ENCODE assay signal across 25 cellular contexts in the genomic region with DNA sequence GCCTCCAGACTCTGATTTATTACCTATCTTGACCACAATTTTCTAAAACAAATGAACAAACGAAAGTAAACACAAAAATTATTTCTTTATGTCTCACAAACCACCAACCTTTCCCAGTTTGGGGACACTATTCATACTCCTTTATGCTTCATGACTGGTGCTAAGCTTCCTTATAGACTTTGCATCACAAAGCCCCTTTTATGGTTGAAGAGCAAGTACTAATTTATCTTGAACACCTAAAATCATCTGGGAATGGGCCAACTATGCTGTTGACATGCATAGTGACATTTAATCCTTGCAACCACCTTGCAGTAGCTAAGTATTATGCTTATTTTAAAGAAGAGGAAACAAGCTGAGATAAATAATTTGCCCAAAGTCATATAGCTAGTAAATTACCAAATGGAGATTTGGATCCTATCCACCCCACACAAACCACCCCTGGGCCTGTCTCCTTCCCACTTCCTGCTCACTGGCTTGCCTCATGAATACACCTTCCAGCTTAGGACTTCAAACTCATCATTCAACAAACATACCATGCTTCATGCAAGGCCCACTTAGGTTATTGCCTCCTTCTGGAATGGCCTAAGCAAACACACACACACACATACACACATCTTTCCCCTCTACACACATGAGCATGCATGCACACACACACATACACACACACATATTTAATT.
DNase-seq lines count a peak whose midpoint lies in the region; ATAC-seq, FAIRE-seq and TF ChIP-seq lines count a peak whose summit lies in the region.
"Had no signal": no experiment of that assay in that cellular context is flagged by ENCODE, and none has a peak within 500 bp of the region (broad histone marks: within the 10 kb centered on the region; RNA-seq: fewer than 3 reads in every experiment).

No MANE protein-coding gene starts in this region.

- TF ChIP-seq EP300 in HepG2 (IDR thresholded peaks at IDR 0.05; ENCODE audit: low read depth in 2 of 2, low read length in 2 of 2) (no peak), HepG2 (CRISPR knock-in tag; IDR thresholded peaks at IDR 0.05; ENCODE audit: borderline replicate concordance) (no peak)

- CTCF ChIA-PET in HepG2 (lab: Yijun Ruan, JAX; ENCODE audit: low intra/inter-chr PET ratio, low total read pairs), result no interaction called here

- H3K9ac ChIP-seq in HepG2 (ENCODE audit: insufficient read depth, low read depth, low read length) (no peak overlapping the region), colonic mucosa (ENCODE audit: low read depth in 2 of 2, low read length in 2 of 2) (no peak overlapping the region)

- H3K27ac ChIP-seq in HepG2 (ENCODE audit: extremely low read length, insufficient read depth, low read length), result no peak overlapping the region
- no peak overlapping the region for H3K27ac ChIP-seq in right lobe of liver
- H3K27ac ChIP-seq in colonic mucosa, result no peak overlapping the region
- H3K27ac ChIP-seq: brain microvascular endothelial cell, C4-2B, neutrophil, sigmoid colon had no signal

- DNase-seq in HepG2 (ENCODE audit: low spot score) (peak; percentile 36), right lobe of liver (no peak), NCI-H2029 treated with DMSO at 0.1 percent for 48 hours (lab: John Stamatoyannopoulos, UW) (peak; percentile 98), RPMI7951 (ENCODE audit: low read depth) (peak; percentile 73), colonic mucosa (no peak), NCI-H1694 treated with DMSO at 0.1 percent for 48 hours (lab: John Stamatoyannopoulos, UW) (no peak)
- DNase-seq: activated CD4-positive, alpha-beta T cell treated with anti-CD3 and anti-CD28 coated beads for 4 hours; activated CD8-positive, alpha-beta memory T cell treated with anti-CD3 and anti-CD28 coated beads for 24 hours; activated T-cell treated with anti-CD3 and anti-CD28 coated beads, Interleukin-2, amount 50 U/mL, for 24 hours; brain microvascular endothelial cell; left ventricle myocardium superior; naive B cell; NCI-H146; NCI-H510A; NK-92 treated with Interleukin-12 subunit alpha and Interleukin-12 subunit beta, amount 100 ng/mL, for 24 hours; SHP77; sigmoid colon; stimulated activated CD4-positive, alpha-beta T cell treated with anti-CD3 and anti-CD28 coated beads, Interleukin-4, amount 100 ng/mL, for 24 hours; substantia nigra had no signal

- 61% methylated on average over 1 of the region's 1 CpG for WGBS in HepG2 (ENCODE audit: low lambda C conversion rate)
- 67% methylated on average over 1 of the region's 1 CpG for WGBS in right lobe of liver (ENCODE audit: insufficient coverage, low coverage, low lambda C conversion rate, missing lambda C conversion rate)

- H3K9me3 ChIP-seq in HepG2 (ENCODE audit: low read length) (no peaks in the 10 kb centered on the region), right lobe of liver (no peaks in the 10 kb centered on the region), colonic mucosa (no peaks in the 10 kb centered on the region)
- H3K9me3 ChIP-seq: neutrophil, sigmoid colon had no signal

- TF ChIP-seq POLR2A in HepG2 (IDR thresholded peaks at IDR 0.05; ENCODE audit: insufficient read depth in 1 of 2, low read depth in 2 of 2, low read length in 2 of 2) (no peak), right lobe of liver (IDR thresholded peaks at IDR 0.05) (no peak)

- in situ Hi-C loops in HepG2 (cut with HindIII; ENCODE audit: extremely low pct_ligation_motif_present, low pct_unique_long_range_greater_than_20kb), result no loop called here

- no peaks in the 10 kb centered on the region for H3K27me3 ChIP-seq in HepG2 (ENCODE audit: control insufficient read depth in 1 of 2, insufficient read depth in 2 of 2, low read length in 2 of 2)
- H3K27me3 ChIP-seq in right lobe of liver, result no peaks in the 10 kb centered on the region
- H3K27me3 ChIP-seq in colonic mucosa, result no peaks in the 10 kb centered on the region
- H3K27me3 ChIP-seq: brain microvascular endothelial cell, neutrophil, sigmoid colon had no signal

- H3K36me3 ChIP-seq in HepG2 (replicated peaks in 1 of 2; ENCODE audit: control insufficient read depth in 1 of 2, insufficient read depth in 2 of 2, low read length in 2 of 2) (no peaks in the 10 kb centered on the region), right lobe of liver (no peaks in the 10 kb centered on the region), colonic mucosa (no peaks in the 10 kb centered on the region)
- H3K36me3 ChIP-seq: brain microvascular endothelial cell, neutrophil, sigmoid colon had no signal

- TF ChIP-seq CTCF in HepG2 (CRISPR knock-in tag; IDR thresholded peaks at IDR 0.05), result no peak
- no peak for TF ChIP-seq CTCF in right lobe of liver (IDR thresholded peaks at IDR 0.05)
- no peak for TF ChIP-seq CTCF in colonic mucosa (IDR thresholded peaks at IDR 0.05)

- intact Hi-C loops in HepG2 (cut with micrococcal nuclease; ENCODE audit: unreplicated experiment) (no loop called here), right lobe of liver (cut with DNase I) (no loop called here), colonic mucosa (cut with DNase I) (no loop called here)

- POLR2A ChIA-PET in HepG2 (lab: Yijun Ruan, JAX), result no interaction called here

- H3K4me1 ChIP-seq in HepG2 (ENCODE audit: insufficient read depth, low read length) (peaks cover 25% of the 10 kb centered on the region), right lobe of liver (no peaks in the 10 kb centered on the region), colonic mucosa (no peaks in the 10 kb centered on the region)
- H3K4me1 ChIP-seq: sigmoid colon had no signal

- H3K4me2 ChIP-seq in HepG2 (ENCODE audit: low read depth, low read length), result no peak overlapping the region

- no TSS peak for BruUV-seq in HepG2 (replicated peaks; lab: Mats Ljungman, UMichigan)

- H3K4me3 ChIP-seq in HepG2 (replicated peaks in 1 of 3; ENCODE audit: insufficient read depth in 1 of 3, low read depth in 2 of 3, low read length in 3 of 3) (no peak overlapping the region), right lobe of liver (no peak overlapping the region), colonic mucosa (no peak overlapping the region)
- H3K4me3 ChIP-seq: sigmoid colon had no signal

- no peak overlapping the region for H2AFZ ChIP-seq in HepG2 (ENCODE audit: low read length)

- ATAC-seq in HepG2, result no peak
- no peak for ATAC-seq in right lobe of liver
- no peak for ATAC-seq in HG03565 (IDR thresholded peaks at IDR 0.05; ENCODE audit: unreplicated experiment)
- ATAC-seq in HG03045 (IDR thresholded peaks at IDR 0.05; ENCODE audit: unreplicated experiment), result no peak
- ATAC-seq: left ventricle myocardium superior; stimulated activated effector memory CD8-positive, alpha-beta T cell treated with anti-CD3 and anti-CD28 coated beads, Interleukin-12 subunit alpha, Interleukin-12 subunit beta, amount 100 ng/mL, for 72 hours had no signal

- H3K79me2 ChIP-seq in HepG2 (ENCODE audit: insufficient read depth, low read length), result no peaks in the 10 kb centered on the region

- no peaks in the 10 kb centered on the region for H4K20me1 ChIP-seq in HepG2 (ENCODE audit: insufficient read depth, low read length)

- FAIRE-seq in HepG2 (lab: Jason Lieb, UNC), result no peak
- FAIRE-seq: H1 had no signal

- no peak for TF ChIP-seq RAD21 in HepG2 (CRISPR knock-in tag; IDR thresholded peaks at IDR 0.05)

TF ChIP-seq in HepG2, 621 proteins besides CTCF, POLR2A, EP300 and RAD21 (continues in another document):
- TF ChIP-seq, protein P1, sequence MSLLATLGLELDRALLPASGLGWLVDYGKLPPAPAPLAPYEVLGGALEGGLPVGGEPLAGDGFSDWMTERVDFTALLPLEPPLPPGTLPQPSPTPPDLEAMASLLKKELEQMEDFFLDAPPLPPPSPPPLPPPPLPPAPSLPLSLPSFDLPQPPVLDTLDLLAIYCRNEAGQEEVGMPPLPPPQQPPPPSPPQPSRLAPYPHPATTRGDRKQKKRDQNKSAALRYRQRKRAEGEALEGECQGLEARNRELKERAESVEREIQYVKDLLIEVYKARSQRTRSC (CRISPR knock-in tag; IDR thresholded peaks at IDR 0.05; ENCODE audit: low read depth), result no peak
- TF ChIP-seq TBX3 (IDR thresholded peaks at IDR 0.05; ENCODE audit: borderline replicate concordance) (no peak), ZNF556 (CRISPR knock-in tag; IDR thresholded peaks at IDR 0.05; ENCODE audit: borderline replicate concordance) (no peak), ZFP90 (CRISPR knock-in tag; IDR thresholded peaks at IDR 0.05; ENCODE audit: borderline replicate concordance) (no peak), ZNF639 (CRISPR knock-in tag; conservative IDR thresholded peaks at IDR 0.05) (no peak), ZNF282 (IDR thresholded peaks at IDR 0.05; ENCODE audit: partially characterized antibody) (no peak), ZNF33B (CRISPR knock-in tag; IDR thresholded peaks at IDR 0.05) (no peak), ZNF780A (CRISPR knock-in tag; IDR thresholded peaks at IDR 0.05) (no peak), ZNF207 (IDR thresholded peaks at IDR 0.05; ENCODE audit: borderline replicate concordance) (no peak), HDAC1 (CRISPR knock-in tag; IDR thresholded peaks at IDR 0.05) (no peak)
- TF ChIP-seq, protein P2, sequence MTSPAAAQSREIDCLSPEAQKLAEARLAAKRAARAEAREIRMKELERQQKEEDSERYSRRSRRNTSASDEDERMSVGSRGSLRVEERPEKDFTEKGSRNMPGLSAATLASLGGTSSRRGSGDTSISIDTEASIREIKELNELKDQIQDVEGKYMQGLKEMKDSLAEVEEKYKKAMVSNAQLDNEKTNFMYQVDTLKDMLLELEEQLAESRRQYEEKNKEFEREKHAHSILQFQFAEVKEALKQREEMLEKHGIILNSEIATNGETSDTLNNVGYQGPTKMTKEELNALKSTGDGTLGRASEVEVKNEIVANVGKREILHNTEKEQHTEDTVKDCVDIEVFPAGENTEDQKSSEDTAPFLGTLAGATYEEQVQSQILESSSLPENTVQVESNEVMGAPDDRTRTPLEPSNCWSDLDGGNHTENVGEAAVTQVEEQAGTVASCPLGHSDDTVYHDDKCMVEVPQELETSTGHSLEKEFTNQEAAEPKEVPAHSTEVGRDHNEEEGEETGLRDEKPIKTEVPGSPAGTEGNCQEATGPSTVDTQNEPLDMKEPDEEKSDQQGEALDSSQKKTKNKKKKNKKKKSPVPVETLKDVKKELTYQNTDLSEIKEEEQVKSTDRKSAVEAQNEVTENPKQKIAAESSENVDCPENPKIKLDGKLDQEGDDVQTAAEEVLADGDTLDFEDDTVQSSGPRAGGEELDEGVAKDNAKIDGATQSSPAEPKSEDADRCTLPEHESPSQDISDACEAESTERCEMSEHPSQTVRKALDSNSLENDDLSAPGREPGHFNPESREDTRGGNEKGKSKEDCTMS (CRISPR knock-in tag; conservative IDR thresholded peaks at IDR 0.05), result no peak

Comparison
In these comparisons a context has a peak if more than half of its experiments do, and no peak if none do; other contexts are left out.
1. DNase-seq: peak in HepG2 (single experiment), NCI-H2029 treated with DMSO at 0.1 percent for 48 hours (single experiment) and RPMI7951 (single experiment); none in right lobe of liver (0 of 3), colonic mucosa (single experiment) and NCI-H1694 treated with DMSO at 0.1 percent for 48 hours (single experiment).